ENCODE assay signal across 9 cellular contexts in the genomic region with DNA sequence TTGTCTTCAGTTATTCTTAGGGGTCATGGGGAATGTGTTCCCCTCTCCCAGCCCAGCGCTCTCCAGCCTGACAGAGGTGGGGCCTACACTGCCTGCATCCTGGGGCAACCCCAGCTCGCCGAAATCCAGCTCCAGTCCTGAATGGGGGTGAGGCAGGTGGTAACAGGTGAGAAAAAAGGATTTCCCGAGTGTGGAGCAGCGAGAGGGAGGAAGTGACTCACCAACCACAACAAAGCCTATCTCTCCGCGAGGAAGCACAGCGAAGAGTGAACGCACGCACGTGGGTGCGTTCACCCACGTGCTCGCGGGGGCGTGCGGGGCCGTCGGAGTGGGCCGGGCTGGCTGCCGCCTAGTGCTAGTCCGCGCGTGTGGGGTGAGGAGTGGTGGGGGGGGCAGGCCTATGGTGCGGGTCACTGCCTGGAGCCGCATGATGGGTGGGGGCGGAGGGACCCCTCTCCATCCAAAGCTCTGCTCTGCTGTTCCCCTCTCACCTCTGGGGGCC. TPM values are rescaled to one million over a fixed set of nuclear protein-coding genes. Genes with fewer than 3 reads are reported as not detected.
A peak's percentile ranks its signal among the peaks of the same experiment; 100 is the strongest.
DNase-seq lines count a peak whose midpoint lies in the region; ATAC-seq and TF ChIP-seq lines count a peak whose summit lies in the region.
"Had no signal": no experiment of that assay in that cellular context is flagged by ENCODE, and none has a peak within 500 bp of the region (broad histone marks: within the 10 kb centered on the region; RNA-seq: fewer than 3 reads in every experiment).

No MANE protein-coding gene starts in this region.

- DNase-seq in AG04450 (ENCODE audit: low read depth, low spot score) (no peak), epithelial cell of proximal tubule (ENCODE audit: low read depth) (no peak), osteoblast (ENCODE audit: insufficient read length, low spot score, missing footprints) (peak; percentile 82), thyroid gland (peak in 1 of 2 donors; percentile 8), NCI-H1105 (lab: John Stamatoyannopoulos, UW) (no peak), D341Med (ENCODE audit: low spot score) (no peak)
- DNase-seq in activated CD8-positive, alpha-beta memory T cell treated with anti-CD3 and anti-CD28 coated beads, Interleukin-2, amount 10 ng/mL, durations not matched to agents 7 days and 5 days: peak; percentile 80

- H4K20me1 ChIP-seq in osteoblast (ENCODE audit: insufficient read depth, low read length): no peaks in the 10 kb centered on the region

- intact Hi-C loops in thyroid gland (cut with DNase I): no loop called here

- H2AFZ ChIP-seq in osteoblast (ENCODE audit: low read length): no peak overlapping the region

- H3K9me3 ChIP-seq in AG04450 (ENCODE audit: control insufficient read depth, insufficient read depth, low read length) (no peaks in the 10 kb centered on the region), osteoblast (ENCODE audit: low read depth, low read length) (no peaks in the 10 kb centered on the region), thyroid gland (no peaks in the 10 kb centered on the region)

- TF ChIP-seq POLR2A in thyroid gland (IDR thresholded peaks at IDR 0.05): no peak

- ATAC-seq in activated CD8-positive, alpha-beta memory T cell treated with anti-CD3 and anti-CD28 coated beads, Interleukin-2, amount 10 ng/mL, durations not matched to agents 7 days and 5 days: peak; percentile 77

- POLR2A ChIA-PET in AG04450 (lab: Yijun Ruan, JAX): no interaction called here

- TF ChIP-seq CTCF in AG04450 (IDR thresholded peaks at IDR 0.05; ENCODE audit: low read depth, low read length) (no peak), epithelial cell of proximal tubule (conservative IDR thresholded peaks at IDR 0.05; ENCODE audit: low read depth, low read length) (no peak), osteoblast (IDR thresholded peaks at IDR 0.05; ENCODE audit: extremely low read depth, low read depth, low read length) (no peak), thyroid gland (IDR thresholded peaks at IDR 0.05) (no peak)

- no peak for TF ChIP-seq EP300 in Ishikawa (IDR thresholded peaks at IDR 0.05; ENCODE audit: borderline replicate concordance)

- H3K4me1 ChIP-seq in osteoblast (ENCODE audit: insufficient read depth, low read length): no peaks in the 10 kb centered on the region
- H3K4me1 ChIP-seq in thyroid gland: peaks cover 6 to 26% of the 10 kb centered on the region in 2 donors

- TF ChIP-seq RAD21 in Ishikawa (IDR thresholded peaks at IDR 0.05; ENCODE audit: low read depth): no peak

- H3K9me3 Mint-ChIP-seq in activated CD8-positive, alpha-beta memory T cell treated with anti-CD3 and anti-CD28 coated beads, Interleukin-2, amount 10 ng/mL, durations not matched to agents 7 days and 5 days (ENCODE audit: low read depth): no peaks in the 10 kb centered on the region

- H3K36me3 Mint-ChIP-seq in activated CD8-positive, alpha-beta memory T cell treated with anti-CD3 and anti-CD28 coated beads, Interleukin-2, amount 10 ng/mL, durations not matched to agents 7 days and 5 days: no peaks in the 10 kb centered on the region

- H3K4me3 ChIP-seq in AG04450 (ENCODE audit: low read depth, low read length): peak overlapping the region; percentile 56
- peak overlapping the region; percentile 49 for H3K4me3 ChIP-seq in epithelial cell of proximal tubule (ENCODE audit: low read depth, low read length)
- peak overlapping the region; percentile 60 for H3K4me3 ChIP-seq in osteoblast (ENCODE audit: insufficient read depth, low read length)
- H3K4me3 ChIP-seq in thyroid gland (replicated peaks in 1 of 3): peak overlapping the region in 1 of 3 donors; percentile 45

- H3K27ac ChIP-seq in AG04450 (ENCODE audit: low read depth, low read length): no peak overlapping the region
- no peak overlapping the region for H3K27ac ChIP-seq in osteoblast (ENCODE audit: low read depth, low read length)
- H3K27ac ChIP-seq in thyroid gland: peak overlapping the region in 2 of 3 donors; percentile 17 to 33

- H3K4me1 Mint-ChIP-seq in activated CD8-positive, alpha-beta memory T cell treated with anti-CD3 and anti-CD28 coated beads, Interleukin-2, amount 10 ng/mL, durations not matched to agents 7 days and 5 days: peaks cover 34% of the 10 kb centered on the region

- CTCF ChIA-PET in AG04450 (lab: Charles Lee): interaction anchor here (1.2 to 1.7 kb wide), 2 partner anchors 16 to 256 kb away, joined by 3 to 4 read pairs; no protein-coding TSS in a partner anchor
- CTCF ChIA-PET in activated CD8-positive, alpha-beta memory T cell treated with anti-CD3 and anti-CD28 coated beads, Interleukin-2, amount 10 ng/mL, durations not matched to agents 7 days and 5 days (lab: Charles Lee): interaction anchor here (0.6 to 3.0 kb wide), 5 partner anchors 16 to 255 kb away, joined by 3 to 13 read pairs (median 3); no protein-coding TSS in a partner anchor

- H3K36me3 ChIP-seq in osteoblast (ENCODE audit: insufficient read depth, low read length) (no peaks in the 10 kb centered on the region), thyroid gland (no peaks in the 10 kb centered on the region)

- WGBS in thyroid gland, 2 donors: 16 to 21% methylated on average over 26 of the region's 27 CpGs

- H3K27ac Mint-ChIP-seq in activated CD8-positive, alpha-beta memory T cell treated with anti-CD3 and anti-CD28 coated beads, Interleukin-2, amount 10 ng/mL, durations not matched to agents 7 days and 5 days: peak overlapping the region; percentile 43

- H3K4me3 Mint-ChIP-seq in activated CD8-positive, alpha-beta memory T cell treated with anti-CD3 and anti-CD28 coated beads, Interleukin-2, amount 10 ng/mL, durations not matched to agents 7 days and 5 days: peak overlapping the region; percentile 48

- H3K27me3 ChIP-seq in AG04450 (ENCODE audit: control insufficient read depth, insufficient read depth, low read length): peaks cover 66% of the 10 kb centered on the region
- H3K27me3 ChIP-seq in osteoblast (ENCODE audit: insufficient read depth, low read length): peaks cover 38% of the 10 kb centered on the region
- H3K27me3 ChIP-seq in thyroid gland: no peaks in the 10 kb centered on the region

- no peaks in the 10 kb centered on the region for H3K79me2 ChIP-seq in osteoblast (ENCODE audit: insufficient read depth, low read length)

- H3K27me3 Mint-ChIP-seq in activated CD8-positive, alpha-beta memory T cell treated with anti-CD3 and anti-CD28 coated beads, Interleukin-2, amount 10 ng/mL, durations not matched to agents 7 days and 5 days: peaks cover 72% of the 10 kb centered on the region

- H3K4me2 ChIP-seq in osteoblast (ENCODE audit: insufficient read depth, low read length): no peak overlapping the region

TF ChIP-seq in Ishikawa, 13 proteins besides CTCF, POLR2A, EP300 and RAD21 (continues in another document):
- no peak for TF ChIP-seq TCF12 (IDR thresholded peaks at IDR 0.05; ENCODE audit: low read depth)
- peak; percentile 60 for TF ChIP-seq USF1 (IDR thresholded peaks at IDR 0.05)
- no peak for TF ChIP-seq YY1 (IDR thresholded peaks at IDR 0.05; ENCODE audit: low read depth)
- no peak for TF ChIP-seq NFIC (IDR thresholded peaks at IDR 0.05)
- no peak for TF ChIP-seq CEBPB (IDR thresholded peaks at IDR 0.05)
- TF ChIP-seq CREB1 (IDR thresholded peaks at IDR 0.05; ENCODE audit: low read depth): no peak
- peak; percentile 83 for TF ChIP-seq EGR1 (IDR thresholded peaks at IDR 0.05)
- TF ChIP-seq MAX (IDR thresholded peaks at IDR 0.05): peak; percentile 87
- TF ChIP-seq TAF1 (IDR thresholded peaks at IDR 0.05; ENCODE audit: low read depth): no peak
- TF ChIP-seq TEAD4 (IDR thresholded peaks at IDR 0.05): peak; percentile 14; the same call in 1 of the 2 replicates

RNA-seq across cellular contexts. Expression of gene PALD1, which starts 0.9 kb away (rescaled TPM):
- 0.17 TPM in 2 replicates for polyA plus RNA-seq in AG04450 (2011; rRNA removed)
- polyA minus RNA-seq in AG04450 (2011; rRNA and poly(A)+ RNA removed): 0.30 and 0.32 TPM in 2 replicates
- total RNA-seq in activated CD8-positive, alpha-beta memory T cell treated with anti-CD3 and anti-CD28 coated beads, Interleukin-2, amount 10 ng/mL, durations not matched to agents 7 days and 5 days: under 1 TPM; 0.26 to 0.41 TPM
- total RNA-seq in epithelial cell of proximal tubule (3.3 and 3.5 TPM in 2 replicates), osteoblast (under 0.01 and 0.29 TPM in 2 replicates), thyroid gland (10 to 100 TPM; 10.7 to 28.2 (median 14.0) TPM)

RNA-seq across cellular contexts. Expression of gene NODAL, which starts 36.2 kb away (rescaled TPM):
- not detected in 2 replicates for polyA plus RNA-seq in AG04450 (2011; rRNA removed)
- not detected in 2 replicates for polyA minus RNA-seq in AG04450 (2011; rRNA and poly(A)+ RNA removed)
- not detected for total RNA-seq in activated CD8-positive, alpha-beta memory T cell treated with anti-CD3 and anti-CD28 coated beads, Interleukin-2, amount 10 ng/mL, durations not matched to agents 7 days and 5 days
- total RNA-seq in epithelial cell of proximal tubule (not detected in 2 replicates), osteoblast (not detected in 2 replicates), thyroid gland (not detected)
- total RNA-seq: myocyte had no signal

Comparison
In these comparisons a context has a peak if more than half of its experiments do, and no peak if none do; other contexts are left out.
1. DNase-seq: peak in activated CD8-positive, alpha-beta memory T cell treated with anti-CD3 and anti-CD28 coated beads, Interleukin-2, amount 10 ng/mL, durations not matched to agents 7 days and 5 days (single experiment) and osteoblast (single experiment); none in AG04450 (single experiment), epithelial cell of proximal tubule (single experiment), NCI-H1105 (single experiment) and D341Med (single experiment).
2. H3K27ac ChIP-seq: peak in thyroid gland (2 of 3); none in AG04450 (single experiment) and osteoblast (single experiment).